In the genomic region with DNA sequence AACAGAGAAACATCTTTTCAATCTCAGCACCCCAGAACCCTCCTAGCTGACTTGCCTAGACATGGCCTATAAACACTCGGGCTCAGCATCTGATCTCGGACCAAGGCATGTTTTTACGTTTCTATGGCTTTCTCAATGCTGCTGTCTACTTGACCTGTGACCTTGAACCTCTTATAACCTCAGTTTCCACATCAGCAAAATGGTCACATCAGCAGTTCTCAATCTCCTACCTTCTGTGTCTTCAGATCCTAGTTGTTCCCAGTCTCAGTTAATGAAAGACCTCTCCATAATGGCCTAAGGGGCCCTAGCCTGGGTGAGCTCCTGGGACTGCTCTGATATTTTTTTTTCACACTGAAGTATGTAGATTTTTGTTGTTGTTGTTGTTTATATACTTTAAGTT, we compare ENCODE assay signal across 2 cellular contexts.
TF ChIP-seq lines count a peak whose summit lies in the region.

No MANE protein-coding gene starts in this region.

TF ChIP-seq in HepG2, 621 proteins besides CTCF, POLR2A, EP300 and RAD21:
- no peak for TF ChIP-seq KAT2B (IDR thresholded peaks at IDR 0.05; ENCODE audit: borderline replicate concordance, low read depth, low read length)
- peak; percentile 69; the same call in 1 of the 2 replicates for TF ChIP-seq ZNF629 (CRISPR knock-in tag; conservative IDR thresholded peaks at IDR 0.05)
- peak; percentile 57; the same call in 1 of the 2 replicates for TF ChIP-seq MAFF (IDR thresholded peaks at IDR 0.05; ENCODE audit: low read depth, low read length)
- TF ChIP-seq MAFK (conservative IDR thresholded peaks at IDR 0.05 in 1 of 2, IDR thresholded peaks at IDR 0.05 in 1 of 2; ENCODE audit: low read length in 2 of 2): peak; percentile 55 to 70

TF ChIP-seq in H1, 55 proteins besides CTCF, POLR2A, EP300 and RAD21:
- no peak for TF ChIP-seq HDAC6 (IDR thresholded peaks at IDR 0.05; ENCODE audit: low read depth, low read length)
- TF ChIP-seq CREB1 (IDR thresholded peaks at IDR 0.05): no peak
- no peak for TF ChIP-seq ASH2L (IDR thresholded peaks at IDR 0.05; ENCODE audit: low read length)
- no peak for TF ChIP-seq CBX5 (IDR thresholded peaks at IDR 0.05; ENCODE audit: low read depth, low read length)
- TF ChIP-seq BCL11A (IDR thresholded peaks at IDR 0.05; ENCODE audit: low read depth in 2 of 2, low read length in 2 of 2): no peak
- TF ChIP-seq CEBPB (IDR thresholded peaks at IDR 0.05; ENCODE audit: low read depth, low read length): no peak
- no peak for TF ChIP-seq EZH2 (IDR thresholded peaks at IDR 0.05; ENCODE audit: low read depth, low read length, severe bottlenecking)
- TF ChIP-seq, protein P1, sequence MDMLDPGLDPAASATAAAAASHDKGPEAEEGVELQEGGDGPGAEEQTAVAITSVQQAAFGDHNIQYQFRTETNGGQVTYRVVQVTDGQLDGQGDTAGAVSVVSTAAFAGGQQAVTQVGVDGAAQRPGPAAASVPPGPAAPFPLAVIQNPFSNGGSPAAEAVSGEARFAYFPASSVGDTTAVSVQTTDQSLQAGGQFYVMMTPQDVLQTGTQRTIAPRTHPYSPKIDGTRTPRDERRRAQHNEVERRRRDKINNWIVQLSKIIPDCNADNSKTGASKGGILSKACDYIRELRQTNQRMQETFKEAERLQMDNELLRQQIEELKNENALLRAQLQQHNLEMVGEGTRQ (IDR thresholded peaks at IDR 0.05; ENCODE audit: low read length): no peak
- TF ChIP-seq SP1 (IDR thresholded peaks at IDR 0.05; ENCODE audit: low read depth, low read length): no peak
- TF ChIP-seq GABPA (IDR thresholded peaks at IDR 0.05; ENCODE audit: borderline replicate concordance, insufficient read depth, low read length): no peak
- TF ChIP-seq SP2 (IDR thresholded peaks at IDR 0.05; ENCODE audit: low read length): no peak
- TF ChIP-seq KDM4A (IDR thresholded peaks at IDR 0.05; ENCODE audit: low read depth, low read length, severe bottlenecking): no peak
- no peak for TF ChIP-seq CBX8 (IDR thresholded peaks at IDR 0.05; ENCODE audit: borderline replicate concordance, low read depth, low read length)
- no peak for TF ChIP-seq SUZ12 (IDR thresholded peaks at IDR 0.05; ENCODE audit: low read length)
